Comparison of ENCODE assay signal across 1 cellular context in the genomic region with DNA sequence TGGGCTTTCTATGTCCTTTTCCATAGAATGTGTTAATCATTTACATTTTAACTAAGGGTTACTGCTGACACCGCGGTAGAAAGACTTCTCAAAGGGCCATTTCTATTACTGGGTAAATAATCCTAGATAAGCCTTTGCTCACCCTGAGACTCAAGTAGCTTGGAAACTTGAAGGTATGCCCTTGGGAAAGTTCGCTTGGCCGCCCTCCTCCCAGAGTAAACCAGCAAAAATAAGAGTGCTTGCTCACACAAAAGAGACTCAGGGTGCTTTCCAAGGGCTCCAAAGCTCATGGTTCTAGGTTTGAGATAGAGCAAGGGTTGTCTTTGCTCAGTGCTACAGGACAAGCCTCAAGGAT.
TF ChIP-seq lines count a peak whose summit lies in the region.

No MANE protein-coding gene starts in this region.

TF ChIP-seq in H1, 55 proteins besides CTCF, POLR2A, EP300 and RAD21:
- no peak for TF ChIP-seq TAF7 (optimal IDR thresholded peaks at IDR 0.05; ENCODE audit: borderline replicate concordance, low read depth, low read length)
- no peak for TF ChIP-seq JUN (IDR thresholded peaks at IDR 0.05; ENCODE audit: low read depth, low read length)
- TF ChIP-seq NRF1 (IDR thresholded peaks at IDR 0.05; ENCODE audit: low read depth, low read length), result no peak
- no peak for TF ChIP-seq SP1 (IDR thresholded peaks at IDR 0.05; ENCODE audit: low read depth, low read length)
- TF ChIP-seq BCL11A (IDR thresholded peaks at IDR 0.05; ENCODE audit: low read depth in 2 of 2, low read length in 2 of 2), result no peak
- TF ChIP-seq SAP30 (IDR thresholded peaks at IDR 0.05; ENCODE audit: insufficient read depth, insufficient replicate concordance, low read length), result no peak
- TF ChIP-seq HDAC2 (IDR thresholded peaks at IDR 0.05; ENCODE audit: borderline replicate concordance in 1 of 2, low read depth in 2 of 2, low read length in 2 of 2), result no peak
- TF ChIP-seq POLR2AphosphoS5 (IDR thresholded peaks at IDR 0.05; ENCODE audit: low read depth, low read length), result no peak
